26 cellular contexts compared by ENCODE assay signal in the genomic region with DNA sequence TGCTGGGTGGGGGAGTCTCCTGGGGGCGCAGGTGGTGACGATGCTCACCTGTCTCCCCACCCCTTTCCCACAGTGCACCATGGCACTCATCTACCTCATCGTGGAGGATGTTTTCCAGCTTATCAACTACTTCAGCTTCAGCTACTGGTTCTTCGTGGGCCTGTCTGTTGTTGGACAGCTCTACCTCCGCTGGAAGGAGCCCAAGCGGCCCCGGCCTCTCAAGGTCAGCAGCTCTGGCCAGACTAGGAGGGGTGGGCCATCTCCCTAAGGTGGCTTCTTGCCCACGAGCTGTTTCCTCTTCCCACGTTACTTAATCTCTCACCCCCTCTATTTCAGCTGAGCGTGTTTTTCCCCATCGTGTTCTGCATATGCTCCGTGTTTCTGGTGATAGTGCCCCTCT. TPM values are rescaled to one million over a fixed set of nuclear protein-coding genes. Genes with fewer than 3 reads are reported as not detected.
DNase-seq lines count a peak whose midpoint lies in the region; ATAC-seq, FAIRE-seq and TF ChIP-seq lines count a peak whose summit lies in the region.
"Had no signal": no experiment of that assay in that cellular context is flagged by ENCODE, and none has a peak within 500 bp of the region (broad histone marks: within the 10 kb centered on the region; RNA-seq: fewer than 3 reads in every experiment).

No MANE protein-coding gene starts in this region.

- peaks cover 9% of the 10 kb centered on the region for H3K36me3 Mint-ChIP-seq in activated naive CD8-positive, alpha-beta T cell
- peaks cover 44 to 67% of the 10 kb centered on the region in 2 donors for H3K36me3 Mint-ChIP-seq in stimulated activated naive B cell treated with anti-CD40 and anti-IgM and Interleukin-4, amounts not matched to agents 10 μg/mL and 1 μg/mL and 100 μg/mL, for 72 hours
- H3K36me3 Mint-ChIP-seq: IgD-negative memory B cell had no signal

- no peaks in the 10 kb centered on the region for H3K27me3 ChIP-seq in left ventricle myocardium inferior (ENCODE audit: low read depth)
- H3K27me3 ChIP-seq: BLaER1, brain microvascular endothelial cell, colonic mucosa, MG63 had no signal

- no peaks in the 10 kb centered on the region for H3K27me3 Mint-ChIP-seq in activated naive CD8-positive, alpha-beta T cell
- H3K27me3 Mint-ChIP-seq in stimulated activated naive B cell treated with anti-CD40 and anti-IgM and Interleukin-4, amounts not matched to agents 10 μg/mL and 1 μg/mL and 100 μg/mL, for 72 hours: no peaks in the 10 kb centered on the region
- H3K27me3 Mint-ChIP-seq: activated naive CD8-positive, alpha-beta T cell treated with anti-CD3 and anti-CD28 coated beads, Interleukin-2, amount 10 ng/mL, durations not matched to agents 7 days and 5 days; IgD-negative memory B cell had no signal

- ATAC-seq in Right ventricle myocardium inferior: peak; percentile 56
- no peak for ATAC-seq in stimulated activated naive B cell treated with anti-CD40 and anti-IgM and Interleukin-4, amounts not matched to agents 10 μg/mL and 1 μg/mL and 100 μg/mL, for 72 hours (replicated peaks)
- ATAC-seq in HG02623 (IDR thresholded peaks at IDR 0.05; ENCODE audit: unreplicated experiment): no peak
- ATAC-seq: Panc1 had no signal

- no peaks in the 10 kb centered on the region for H3K9me3 Mint-ChIP-seq in activated naive CD8-positive, alpha-beta T cell (ENCODE audit: low read depth)
- H3K9me3 Mint-ChIP-seq in stimulated activated naive B cell treated with anti-CD40 and anti-IgM and Interleukin-4, amounts not matched to agents 10 μg/mL and 1 μg/mL and 100 μg/mL, for 72 hours: no peaks in the 10 kb centered on the region
- H3K9me3 Mint-ChIP-seq: activated naive CD8-positive, alpha-beta T cell treated with anti-CD3 and anti-CD28 coated beads, Interleukin-2, amount 10 ng/mL, durations not matched to agents 7 days and 5 days; IgD-negative memory B cell; T-helper 2 cell treated with Interferon-gamma antibody and Interleukin-4, amounts not matched to agents 5 μg/mL and 100 μg/mL, for 36 hours had no signal

- DNase-seq in Right ventricle myocardium inferior (ENCODE audit: missing footprints) (no peak), cardiac septum (ENCODE audit: low spot score) (no peak), left ventricle myocardium inferior (peak; percentile 47), ureter (ENCODE audit: low spot score) (no peak), GM19239 (ENCODE audit: insufficient read length, low spot score) (no peak)
- no peak for DNase-seq in stimulated activated naive B cell treated with anti-CD40 and anti-IgM and Interleukin-4, amounts not matched to agents 10 μg/mL and 1 μg/mL and 100 μg/mL, for 72 hours
- DNase-seq: ACHN; activated naive CD8-positive, alpha-beta T cell treated with anti-CD3 and anti-CD28 coated beads, Interleukin-2, amount 10 ng/mL, durations not matched to agents 7 days and 5 days; activated T-cell treated with anti-CD3 and anti-CD28 coated beads for 4 hours; brain microvascular endothelial cell; colonic mucosa; GOT3; kidney glomerular epithelial cell; mammary epithelial cell; MG63; NCI-H1417 treated with DMSO at 0.1 percent for 48 hours; NCI-H2107; retina; WERI-Rb-1 had no signal

- H3K4me3 Mint-ChIP-seq in activated naive CD8-positive, alpha-beta T cell: no peak overlapping the region
- H3K4me3 Mint-ChIP-seq in stimulated activated naive B cell treated with anti-CD40 and anti-IgM and Interleukin-4, amounts not matched to agents 10 μg/mL and 1 μg/mL and 100 μg/mL, for 72 hours: no peak overlapping the region
- H3K4me3 Mint-ChIP-seq: activated naive CD8-positive, alpha-beta T cell treated with anti-CD3 and anti-CD28 coated beads, Interleukin-2, amount 10 ng/mL, durations not matched to agents 7 days and 5 days; IgD-negative memory B cell; T-helper 2 cell treated with Interferon-gamma antibody and Interleukin-4, amounts not matched to agents 5 μg/mL and 100 μg/mL, for 36 hours had no signal

- TF ChIP-seq CTCF in left ventricle myocardium inferior (IDR thresholded peaks at IDR 0.05; ENCODE audit: borderline replicate concordance): no peak

- H3K27ac ChIP-seq in left ventricle myocardium inferior (replicated peaks): peak overlapping the region; percentile 73
- H3K27ac ChIP-seq: BLaER1, brain microvascular endothelial cell, colonic mucosa, WERI-Rb-1 had no signal

- H3K4me1 ChIP-seq in left ventricle myocardium inferior: peaks cover 69% of the 10 kb centered on the region
- H3K4me1 ChIP-seq: BLaER1, colonic mucosa had no signal

- H3K9me3 ChIP-seq in left ventricle myocardium inferior (replicated peaks): no peaks in the 10 kb centered on the region
- H3K9me3 ChIP-seq: BLaER1, colonic mucosa, MG63 had no signal

- FAIRE-seq in GM19239 (lab: Jason Lieb, UNC): no peak
- FAIRE-seq: D721Med had no signal

- H3K4me3 ChIP-seq in left ventricle myocardium inferior: no peak overlapping the region
- H3K4me3 ChIP-seq: BLaER1, colonic mucosa, MG63 had no signal

- peaks cover 45% of the 10 kb centered on the region for H3K4me1 Mint-ChIP-seq in activated naive CD8-positive, alpha-beta T cell (ENCODE audit: low read depth)
- H3K4me1 Mint-ChIP-seq in stimulated activated naive B cell treated with anti-CD40 and anti-IgM and Interleukin-4, amounts not matched to agents 10 μg/mL and 1 μg/mL and 100 μg/mL, for 72 hours: peaks cover 21 to 62% of the 10 kb centered on the region in 2 donors

- H3K36me3 ChIP-seq in left ventricle myocardium inferior: peaks cover 95% of the 10 kb centered on the region

- intact Hi-C loops in Right ventricle myocardium inferior (cut with DNase I): loop anchor here (5.0 kb wide), 1 partner anchor 34 kb away; the partner anchor contains the start of gene SLC7A6
- intact Hi-C loops in cardiac septum (cut with DNase I): loop anchor here (5.0 kb wide), 1 partner anchor 34 kb away; the partner anchor contains the start of gene SLC7A6
- intact Hi-C loops in left ventricle myocardium inferior (cut with micrococcal nuclease): no loop called here

- H3K27ac Mint-ChIP-seq in activated naive CD8-positive, alpha-beta T cell: peak overlapping the region; percentile 67
- peak overlapping the region; percentile 80 for H3K27ac Mint-ChIP-seq in stimulated activated naive B cell treated with anti-CD40 and anti-IgM and Interleukin-4, amounts not matched to agents 10 μg/mL and 1 μg/mL and 100 μg/mL, for 72 hours
- H3K27ac Mint-ChIP-seq: T-helper 2 cell treated with Interferon-gamma antibody and Interleukin-4, amounts not matched to agents 5 μg/mL and 100 μg/mL, for 36 hours had no signal

RNA-seq across cellular contexts. Expression of gene SLC7A6OS, which starts 14.5 kb away (rescaled TPM):
- total RNA-seq in Right ventricle myocardium inferior (12.4 TPM), cardiac septum (14.5 TPM), left ventricle myocardium inferior (13.6 TPM), ureter (23.4 TPM)

RNA-seq across cellular contexts. Expression of gene PRMT7, which starts 14.5 kb away (rescaled TPM):
- total RNA-seq in Right ventricle myocardium inferior (28.9 TPM), cardiac septum (24.2 TPM), left ventricle myocardium inferior (25.6 TPM), ureter (64.7 TPM)

RNA-seq across cellular contexts. Expression of gene SLC7A6, which starts 32.0 kb away (rescaled TPM):
- total RNA-seq in Right ventricle myocardium inferior: 33.7 TPM
- 42.4 TPM for total RNA-seq in cardiac septum
- total RNA-seq in left ventricle myocardium inferior: 44.2 TPM
- total RNA-seq in ureter: 29.4 TPM

RNA-seq across cellular contexts. Expression of gene PLA2G15, which starts 51.1 kb away (rescaled TPM):
- 43.8 TPM for total RNA-seq in Right ventricle myocardium inferior
- total RNA-seq in cardiac septum: 46.7 TPM
- total RNA-seq in left ventricle myocardium inferior: 35.5 TPM
- 15.9 TPM for total RNA-seq in ureter
